Comparison of ENCODE assay signal across 20 cellular contexts in genomic region chr2:220226076-220226475, GRCh38.
DNase-seq lines count a peak whose midpoint lies in the region; ATAC-seq, FAIRE-seq and TF ChIP-seq lines count a peak whose summit lies in the region.
"Had no signal": no experiment of that assay in that cellular context is flagged by ENCODE, and none has a peak within 500 bp of the region (broad histone marks: within the 10 kb centered on the region; RNA-seq: fewer than 3 reads in every experiment).

No MANE protein-coding gene starts in this region.

- DNase-seq in A549 (ENCODE audit: low read depth in 1 of 2, low spot score in 1 of 2) (no peak), HFFc6 (no peak), SJSA1 (ENCODE audit: low read depth in 1 of 2, low spot score in 2 of 2) (peak in 1 of 2 experiments; percentile 7), mesothelial cell of epicardium (ENCODE audit: low spot score in 2 of 2, unreplicated experiment in 2 of 2) (no peak), CD14-positive monocyte (ENCODE audit: low spot score) (no peak), lower lobe of right lung (no peak), NCI-H226 (no peak), COLO668 (lab: John Stamatoyannopoulos, UW; ENCODE audit: unreplicated experiment) (no peak)
- DNase-seq: C1 segment of cervical spinal cord, DMS 273 treated with DMSO at 0.1 percent for 48 hours, DND-41, GDM1, KBM-7, NCI-H1105 treated with DMSO at 0.1 percent for 48 hours, NCI-H1694, NCI-H524, NCI-H82, OCI-M1 had no signal

- H3K4me3 ChIP-seq in A549 (no peak overlapping the region), SJSA1 (no peak overlapping the region), lower lobe of right lung (no peak overlapping the region)
- H3K4me3 ChIP-seq: HAP-1 had no signal

- H3K27ac Mint-ChIP-seq in HFFc6 = peak overlapping the region; percentile 96
- H3K27ac Mint-ChIP-seq in mesothelial cell of epicardium = peak overlapping the region; percentile 76
- no peak overlapping the region for H3K27ac Mint-ChIP-seq in CD14-positive monocyte

- TF ChIP-seq EP300 in A549 (IDR thresholded peaks at IDR 0.05) = no peak

- intact Hi-C loops in CD14-positive monocyte (cut with micrococcal nuclease) = no loop called here
- intact Hi-C loops in lower lobe of right lung (cut with DNase I) = no loop called here

- H3K36me3 Mint-ChIP-seq in HFFc6 (ENCODE audit: low read depth) (no peaks in the 10 kb centered on the region), mesothelial cell of epicardium (peaks cover 3% of the 10 kb centered on the region), CD14-positive monocyte (no peaks in the 10 kb centered on the region)

- H3K4me1 ChIP-seq in A549 (peaks cover 66% of the 10 kb centered on the region), SJSA1 (replicated peaks) (peaks cover 66% of the 10 kb centered on the region), lower lobe of right lung (no peaks in the 10 kb centered on the region)
- H3K4me1 ChIP-seq: HAP-1 had no signal

- FAIRE-seq in A549 (lab: Jason Lieb, UNC) = no peak
- FAIRE-seq: GM19239 had no signal

- CTCF ChIA-PET in A549 (lab: Yijun Ruan, JAX) = interaction anchor here (1.3 kb wide), 1 partner anchor 39 kb away, joined by 3 read pairs; no protein-coding TSS in a partner anchor

- H3K36me3 ChIP-seq in SJSA1 (no peaks in the 10 kb centered on the region), lower lobe of right lung (no peaks in the 10 kb centered on the region)
- H3K36me3 ChIP-seq: HAP-1 had no signal

- no peak for TF ChIP-seq RAD21 in A549 (conservative IDR thresholded peaks at IDR 0.05 in 1 of 2, IDR thresholded peaks at IDR 0.05 in 1 of 2)

- TF ChIP-seq CTCF in A549 (IDR thresholded peaks at IDR 0.05) = no peak
- TF ChIP-seq CTCF in HFFc6 (IDR thresholded peaks at IDR 0.05) = no peak
- TF ChIP-seq CTCF in mesothelial cell of epicardium (IDR thresholded peaks at IDR 0.05; ENCODE audit: unreplicated experiment) = no peak
- no peak for TF ChIP-seq CTCF in CD14-positive monocyte (IDR thresholded peaks at IDR 0.05)
- TF ChIP-seq CTCF in lower lobe of right lung (IDR thresholded peaks at IDR 0.05) = no peak

- peak overlapping the region; percentile 48 for H3K4me2 ChIP-seq in A549

- H3K27me3 ChIP-seq in SJSA1 (replicated peaks) (no peaks in the 10 kb centered on the region), lower lobe of right lung (ENCODE audit: low read depth) (no peaks in the 10 kb centered on the region)

- no peaks in the 10 kb centered on the region for H3K9me3 Mint-ChIP-seq in HFFc6
- peaks cover 9% of the 10 kb centered on the region for H3K9me3 Mint-ChIP-seq in mesothelial cell of epicardium
- H3K9me3 Mint-ChIP-seq in CD14-positive monocyte = peaks cover 0 to 9% (median 2%) of the 10 kb centered on the region in 7 donors

- no peak for TF ChIP-seq POLR2A in A549 (IDR thresholded peaks at IDR 0.05; ENCODE audit: low read length)

- peaks cover 85% of the 10 kb centered on the region for H3K4me1 Mint-ChIP-seq in HFFc6 (ENCODE audit: low read depth)
- H3K4me1 Mint-ChIP-seq in mesothelial cell of epicardium = peaks cover 55% of the 10 kb centered on the region
- no peaks in the 10 kb centered on the region for H3K4me1 Mint-ChIP-seq in CD14-positive monocyte

- POLR2A ChIA-PET in A549 (lab: Yijun Ruan, JAX) = no interaction called here

- H3K27me3 Mint-ChIP-seq in HFFc6 (ENCODE audit: insufficient read depth) (0 out of 2 replicates have a peak, but pooled peaks cover 2% of the 10 kb centered on the region), mesothelial cell of epicardium (ENCODE audit: low read depth) (no peaks in the 10 kb centered on the region), CD14-positive monocyte (ENCODE audit: low read depth in 3 of 3) (no peaks in the 10 kb centered on the region)

- H3K4me3 Mint-ChIP-seq in HFFc6 (peak overlapping the region; percentile 10; the same call in 1 of the 2 replicates), mesothelial cell of epicardium (no peak overlapping the region), CD14-positive monocyte (no peak overlapping the region)

- peak overlapping the region; percentile 80 to 81 for H3K27ac ChIP-seq in A549
- peak overlapping the region; percentile 82 for H3K27ac ChIP-seq in SJSA1
- H3K27ac ChIP-seq in lower lobe of right lung = no peak overlapping the region

- WGBS in A549 (ENCODE audit: missing lambda C conversion rate) = 98% methylated on average over 2 of the region's 2 CpGs

- ATAC-seq in A549 (no peak), lower lobe of right lung (no peak)

- H3K9me3 ChIP-seq in A549 (no peaks in the 10 kb centered on the region), SJSA1 (replicated peaks) (no peaks in the 10 kb centered on the region), lower lobe of right lung (no peaks in the 10 kb centered on the region)
- H3K9me3 ChIP-seq: HAP-1 had no signal

TF ChIP-seq in A549, 52 proteins besides CTCF, POLR2A, EP300 and RAD21:
- TF ChIP-seq RFX5 (IDR thresholded peaks at IDR 0.05) = no peak
- TF ChIP-seq USF2 (IDR thresholded peaks at IDR 0.05) = no peak
- no peak for TF ChIP-seq HES2 (IDR thresholded peaks at IDR 0.05)
- no peak for TF ChIP-seq PHF8 (IDR thresholded peaks at IDR 0.05; ENCODE audit: borderline replicate concordance, low read depth)
- no peak for TF ChIP-seq KDM1A (IDR thresholded peaks at IDR 0.05; ENCODE audit: low read depth)
TF ChIP-seq in A549: peak in this region for 0.

Comparison
In these comparisons a context has a peak if more than half of its experiments do, and no peak if none do; other contexts are left out.
1. H3K27ac Mint-ChIP-seq: peak in HFFc6 (single experiment) and mesothelial cell of epicardium (single experiment); none in CD14-positive monocyte (0 of 7).